Comparison of ENCODE assay signal across 10 cellular contexts in the genomic region with DNA sequence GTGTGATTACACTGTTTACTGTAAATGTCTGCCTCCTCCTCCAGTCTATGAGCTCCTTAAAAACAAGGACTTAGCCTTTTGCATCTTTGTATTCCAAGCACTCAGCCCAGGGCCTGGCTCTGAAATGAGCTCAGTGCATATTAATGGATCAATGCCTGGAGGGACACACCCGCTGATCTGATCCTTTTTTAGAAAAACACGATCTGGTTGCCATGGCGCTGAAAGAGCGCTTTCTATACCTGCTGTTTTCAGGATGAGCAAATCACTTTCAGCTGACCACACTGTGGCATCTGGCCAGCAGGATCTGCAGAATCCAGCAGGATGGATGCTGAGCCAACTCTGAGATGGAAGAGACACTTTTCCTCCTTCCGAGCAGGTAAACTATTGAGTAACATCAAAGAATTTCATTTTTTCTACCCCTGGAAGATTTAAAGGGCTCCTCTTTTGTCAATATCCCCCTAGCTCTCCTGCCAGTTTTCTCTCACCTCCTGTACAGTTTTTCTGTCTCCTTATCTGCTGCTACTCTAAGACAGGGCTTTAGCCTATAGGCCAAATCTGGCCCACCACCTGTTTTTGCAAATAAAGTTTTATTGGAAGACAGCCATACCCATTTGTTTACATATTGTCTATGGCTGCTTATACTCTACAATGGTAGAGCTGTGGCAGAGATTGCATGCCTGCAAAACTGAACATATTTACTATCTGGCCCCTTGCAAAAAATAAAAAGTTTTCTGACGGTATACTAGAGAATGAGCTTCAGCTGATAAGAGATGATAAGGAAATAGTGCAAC. TPM values are rescaled to one million over a fixed set of nuclear protein-coding genes. Genes with fewer than 3 reads are reported as not detected.
DNase-seq lines count a peak whose midpoint lies in the region; ATAC-seq, FAIRE-seq and TF ChIP-seq lines count a peak whose summit lies in the region.
"Had no signal": no experiment of that assay in that cellular context is flagged by ENCODE, and none has a peak within 500 bp of the region (broad histone marks: within the 10 kb centered on the region; RNA-seq: fewer than 3 reads in every experiment).

No MANE protein-coding gene starts in this region.

- ATAC-seq in heart right ventricle = no peak
- ATAC-seq in GM18870 (IDR thresholded peaks at IDR 0.05; ENCODE audit: unreplicated experiment) = no peak
- no peak for ATAC-seq in GM18909 (IDR thresholded peaks at IDR 0.05; ENCODE audit: poor library complexity, unreplicated experiment)
- ATAC-seq: stimulated activated naive CD8-positive, alpha-beta T cell treated with anti-CD3 and anti-CD28 coated beads, Interleukin-15, Interleukin-2, amounts not matched to agents 100 U/mL and 50 U/mL, for 24 hours had no signal

- no peak for TF ChIP-seq POLR2A in lower leg skin (IDR thresholded peaks at IDR 0.05)

- H3K9me3 ChIP-seq in heart right ventricle = no peaks in the 10 kb centered on the region

- WGBS in lower leg skin, 2 donors = 47 to 51% methylated on average over 6 of the region's 6 CpGs
- WGBS in heart right ventricle, 2 donors = 82 to 89% methylated on average over 6 of the region's 6 CpGs

- no peak overlapping the region for H3K4me3 ChIP-seq in H7 (ENCODE audit: insufficient read depth, low read depth, low read length)
- no peak overlapping the region for H3K4me3 ChIP-seq in bronchial epithelial cell (ENCODE audit: low read depth, low read length)
- no peak overlapping the region for H3K4me3 ChIP-seq in lower leg skin (ENCODE audit: low read depth, poor library complexity, severe bottlenecking)
- no peak overlapping the region for H3K4me3 ChIP-seq in heart right ventricle

- H3K27me3 ChIP-seq in H7 (ENCODE audit: control insufficient read depth, insufficient read depth, low read length) = no peaks in the 10 kb centered on the region; the same call in 1 of the 2 replicates
- H3K27me3 ChIP-seq in bronchial epithelial cell (ENCODE audit: control insufficient read depth, insufficient read depth, low read length) = no peaks in the 10 kb centered on the region
- H3K27me3 ChIP-seq in heart right ventricle = no peaks in the 10 kb centered on the region

- intact Hi-C loops in lower leg skin (cut with DNase I; ENCODE audit: low total_unique reads) (no loop called here), heart right ventricle (cut with DNase I) (no loop called here)

- peak; percentile 58 for DNase-seq in H7
- DNase-seq in NCI-H2227 treated with DMSO at 0.1 percent for 48 hours (lab: John Stamatoyannopoulos, UW) = peak; percentile 31
- peak; percentile 55 for DNase-seq in bronchial epithelial cell (ENCODE audit: low read depth)
- peak; percentile 60 to 87 for DNase-seq in lower leg skin (ENCODE audit: low spot score in 2 of 2)
- no peak for DNase-seq in heart right ventricle
- DNase-seq in activated naive CD4-positive, alpha-beta T cell treated with anti-CD3 and anti-CD28 coated beads, Interleukin-2, amount 50 U/mL, for 16 hours = no peak
- DNase-seq: activated CD4-positive, CD25-positive, alpha-beta regulatory T cell treated with anti-CD3 and anti-CD28 coated beads, Interleukin-2, amount 50 U/mL, for 72 hours; stimulated activated naive CD8-positive, alpha-beta T cell treated with anti-CD3 and anti-CD28 coated beads, Interleukin-15, Interleukin-2, amounts not matched to agents 100 U/mL and 50 U/mL, for 24 hours had no signal

- no peaks in the 10 kb centered on the region for H3K36me3 ChIP-seq in H7 (replicated peaks; ENCODE audit: control insufficient read depth, insufficient read depth, low read length)
- peaks cover 6% of the 10 kb centered on the region for H3K36me3 ChIP-seq in bronchial epithelial cell (ENCODE audit: control insufficient read depth, insufficient read depth, low read length)
- H3K36me3 ChIP-seq in heart right ventricle = peaks cover 0 to 50% (median 5%) of the 10 kb centered on the region in 9 donors

- FAIRE-seq in bronchial epithelial cell (lab: Jason Lieb, UNC) = no peak

- no peak overlapping the region for H3K27ac ChIP-seq in heart right ventricle

- no peak for TF ChIP-seq CTCF in bronchial epithelial cell (IDR thresholded peaks at IDR 0.05; ENCODE audit: insufficient read depth, low read length, severe bottlenecking)
- no peak for TF ChIP-seq CTCF in lower leg skin (IDR thresholded peaks at IDR 0.05)
- no peak for TF ChIP-seq CTCF in heart right ventricle (IDR thresholded peaks at IDR 0.05)

- H3K4me1 ChIP-seq in heart right ventricle = peaks cover 0 to 3% (median 0%) of the 10 kb centered on the region in 9 donors

RNA-seq across cellular contexts. Expression of a gene that starts 37.6 kb away (rescaled TPM):
- 159 and 216 TPM in 2 replicates for total RNA-seq in H7 (2014; rRNA removed; shearing (Covaris generic))
- 367 and 431 TPM in 2 replicates for total RNA-seq in bronchial epithelial cell
- total RNA-seq in lower leg skin = 100 to 1,000 TPM in 2 of 4 donors, 10 to 100 TPM in 2; 73.2 to 107 (median 99.8) TPM
- total RNA-seq in heart right ventricle = 10 to 100 TPM; 36.5 to 52.2 (median 40.8) TPM
- polyA plus RNA-seq in heart right ventricle = 10 to 100 TPM; 52.3 to 95.6 TPM

RNA-seq across cellular contexts. Expression of a gene that starts 52.4 kb away (rescaled TPM):
- total RNA-seq in H7 (2014; rRNA removed; shearing (Covaris generic)) = 69.3 and 99.4 TPM in 2 replicates
- total RNA-seq in bronchial epithelial cell (57.9 and 67.8 TPM in 2 replicates), lower leg skin (10 to 100 TPM; 40.0 to 66.2 (median 60.8) TPM), heart right ventricle (10 to 100 TPM; 13.8 to 29.3 (median 18.3) TPM)
- polyA plus RNA-seq in heart right ventricle = 10 to 100 TPM; 31.7 to 54.2 TPM

Comparison
In these comparisons a context has a peak if more than half of its experiments do, and no peak if none do; other contexts are left out.
1. DNase-seq: peak in H7 (single experiment), NCI-H2227 treated with DMSO at 0.1 percent for 48 hours (single experiment), bronchial epithelial cell (single experiment) and lower leg skin (2 of 2); none in heart right ventricle (0 of 2) and activated naive CD4-positive, alpha-beta T cell treated with anti-CD3 and anti-CD28 coated beads, Interleukin-2, amount 50 U/mL, for 16 hours (single experiment).